ENCODE assay signal across 1 cellular context in genomic region chr6:159761873-159762680, GRCh38.
TF ChIP-seq lines count a peak whose summit lies in the region.

Gene ACAT2 (plus strand): TSS chr6:159762045. CDS start chr6:159762088, 43 bp downstream.

TF ChIP-seq in HepG2, 621 proteins besides CTCF, POLR2A, EP300 and RAD21 (continued from another document and continues in another):
- TF ChIP-seq ZNF280D (CRISPR knock-in tag; IDR thresholded peaks at IDR 0.05), result peak; percentile 86
- TF ChIP-seq DNMT1 (CRISPR knock-in tag; IDR thresholded peaks at IDR 0.05), result no peak
- peak; percentile 90 for TF ChIP-seq ZNF274 (CRISPR knock-in tag; IDR thresholded peaks at IDR 0.05)
- no peak for TF ChIP-seq JDP2 (CRISPR knock-in tag; IDR thresholded peaks at IDR 0.05; ENCODE audit: borderline replicate concordance)
- TF ChIP-seq ZBTB7B (CRISPR knock-in tag; IDR thresholded peaks at IDR 0.05), result peak; percentile 82; the same call in 1 of the 2 replicates
- TF ChIP-seq FOXC1 (CRISPR knock-in tag; IDR thresholded peaks at IDR 0.05; ENCODE audit: borderline replicate concordance), result peak; percentile 82; the same call in 1 of the 2 replicates
- TF ChIP-seq NFYB (CRISPR knock-in tag; IDR thresholded peaks at IDR 0.05), result peak; percentile 100
- TF ChIP-seq DMTF1 (CRISPR knock-in tag; IDR thresholded peaks at IDR 0.05), result no peak
- no peak for TF ChIP-seq GLMP (CRISPR knock-in tag; IDR thresholded peaks at IDR 0.05; ENCODE audit: borderline replicate concordance)
- no peak for TF ChIP-seq NFRKB (IDR thresholded peaks at IDR 0.05)
- TF ChIP-seq KMT2B (CRISPR knock-in tag; IDR thresholded peaks at IDR 0.05), result peak; percentile 33; the same call in 1 of the 2 replicates
- peak; percentile 23; the same call in 1 of the 2 replicates for TF ChIP-seq FOSL2 (CRISPR knock-in tag; IDR thresholded peaks at IDR 0.05)
- no peak; the same call in 1 of the 2 replicates for TF ChIP-seq DNMT3B (CRISPR knock-in tag; conservative IDR thresholded peaks at IDR 0.05)
- no peak for TF ChIP-seq ZNF207 (IDR thresholded peaks at IDR 0.05; ENCODE audit: borderline replicate concordance)
- TF ChIP-seq LRRFIP1 (CRISPR knock-in tag; conservative IDR thresholded peaks at IDR 0.05), result peak; percentile 63; the same call in 1 of the 2 replicates
- TF ChIP-seq SSRP1 (CRISPR knock-in tag; IDR thresholded peaks at IDR 0.05), result peak; percentile 94
- no peak for TF ChIP-seq SUZ12 (IDR thresholded peaks at IDR 0.05; ENCODE audit: low read depth, low read length)
- peak; percentile 39 for TF ChIP-seq HES4 (CRISPR knock-in tag; IDR thresholded peaks at IDR 0.05; ENCODE audit: borderline replicate concordance)
- TF ChIP-seq CC2D1A (CRISPR knock-in tag; IDR thresholded peaks at IDR 0.05), result 0 out of 2 replicates have a peak, but pooled peaks have one; percentile 80
- no peak for TF ChIP-seq ZNF713 (CRISPR knock-in tag; IDR thresholded peaks at IDR 0.05)
- no peak; the same call in none of the 2 replicates for TF ChIP-seq RXRA (CRISPR knock-in tag; IDR thresholded peaks at IDR 0.05)
- peak; percentile 40; the same call in 1 of the 2 replicates for TF ChIP-seq THAP11 (CRISPR knock-in tag; IDR thresholded peaks at IDR 0.05)
- peak; percentile 93 for TF ChIP-seq KLF12 (CRISPR knock-in tag; IDR thresholded peaks at IDR 0.05; ENCODE audit: borderline replicate concordance)
- 0 out of 2 replicates have a peak, but pooled peaks have one; percentile 67 for TF ChIP-seq ZMYM2 (CRISPR knock-in tag; IDR thresholded peaks at IDR 0.05)
- TF ChIP-seq ATF7 (IDR thresholded peaks at IDR 0.05), result no peak
- TF ChIP-seq ATF7 (CRISPR knock-in tag; IDR thresholded peaks at IDR 0.05), result no peak; the same call in 1 of the 2 replicates
- TF ChIP-seq ZNF282 (IDR thresholded peaks at IDR 0.05; ENCODE audit: partially characterized antibody), result no peak
- peak; percentile 92 for TF ChIP-seq ZNF367 (CRISPR knock-in tag; IDR thresholded peaks at IDR 0.05; ENCODE audit: borderline replicate concordance)
- TF ChIP-seq ISL2 (CRISPR knock-in tag; IDR thresholded peaks at IDR 0.05), result peak; percentile 55; the same call in 1 of the 2 replicates
- TF ChIP-seq ZNF513 (CRISPR knock-in tag; conservative IDR thresholded peaks at IDR 0.05), result peak; percentile 92; the same call in 1 of the 2 replicates
- peak; percentile 32 for TF ChIP-seq ZNF18 (CRISPR knock-in tag; IDR thresholded peaks at IDR 0.05; ENCODE audit: insufficient replicate concordance)
- peak; percentile 29; the same call in 1 of the 2 replicates for TF ChIP-seq IRF2 (CRISPR knock-in tag; IDR thresholded peaks at IDR 0.05)
- peak; percentile 67; the same call in 1 of the 2 replicates for TF ChIP-seq ZBTB44 (CRISPR knock-in tag; IDR thresholded peaks at IDR 0.05)
- TF ChIP-seq SRSF9 (IDR thresholded peaks at IDR 0.05; ENCODE audit: borderline replicate concordance, insufficient read depth, low read depth, low read length, poor library complexity, severe bottlenecking), result no peak
- TF ChIP-seq MTA1 (CRISPR knock-in tag; IDR thresholded peaks at IDR 0.05; ENCODE audit: borderline replicate concordance), result no peak
- no peak; the same call in 1 of the 2 replicates for TF ChIP-seq REL (CRISPR knock-in tag; conservative IDR thresholded peaks at IDR 0.05)
- no peak for TF ChIP-seq NR1H2 (CRISPR knock-in tag; IDR thresholded peaks at IDR 0.05; ENCODE audit: borderline replicate concordance, low read depth)
- peak; percentile 74; the same call in 1 of the 2 replicates for TF ChIP-seq NFKBIZ (CRISPR knock-in tag; IDR thresholded peaks at IDR 0.05)
- TF ChIP-seq TEF (CRISPR knock-in tag; IDR thresholded peaks at IDR 0.05), result no peak; the same call in 1 of the 2 replicates
- no peak for TF ChIP-seq TCF12 (IDR thresholded peaks at IDR 0.05)
- peak; percentile 78; the same call in 1 of the 2 replicates for TF ChIP-seq TCF12 (CRISPR knock-in tag; IDR thresholded peaks at IDR 0.05)
- 0 out of 2 replicates have a peak, but pooled peaks have one; percentile 82 for TF ChIP-seq HOXD1 (CRISPR knock-in tag; IDR thresholded peaks at IDR 0.05)
- TF ChIP-seq ZNF30 (CRISPR knock-in tag; IDR thresholded peaks at IDR 0.05), result no peak
- peak; percentile 95 for TF ChIP-seq YEATS4 (CRISPR knock-in tag; IDR thresholded peaks at IDR 0.05; ENCODE audit: borderline replicate concordance)
- peak; percentile 3; the same call in 1 of the 2 replicates for TF ChIP-seq ZNF652 (CRISPR knock-in tag; IDR thresholded peaks at IDR 0.05; ENCODE audit: borderline replicate concordance, low read depth)
- no peak for TF ChIP-seq ZNF574 (CRISPR knock-in tag; IDR thresholded peaks at IDR 0.05)
- TF ChIP-seq ZFP90 (CRISPR knock-in tag; IDR thresholded peaks at IDR 0.05; ENCODE audit: borderline replicate concordance), result peak; percentile 95; the same call in 1 of the 2 replicates
